ENCODE assay signal across 21 cellular contexts in the genomic region with DNA sequence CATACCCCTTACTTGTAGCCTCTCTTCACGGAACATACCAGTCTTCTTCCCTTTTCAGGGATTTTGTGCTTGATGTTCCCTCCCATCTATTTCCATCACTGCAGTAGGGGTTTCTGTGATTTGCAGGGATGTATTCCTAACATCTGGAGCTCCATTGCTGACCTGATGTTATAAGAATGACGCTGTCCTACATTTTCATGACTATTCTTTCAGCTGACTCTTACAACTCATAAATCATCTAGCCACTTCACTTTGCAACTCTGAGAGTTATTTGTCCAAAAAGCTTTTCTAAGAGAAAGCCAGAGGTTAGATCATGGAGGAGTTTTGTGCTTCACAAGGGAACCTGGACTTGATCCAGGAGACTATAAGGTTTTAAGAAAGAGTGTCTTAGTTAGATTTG.
"Had no signal": no experiment of that assay in that cellular context is flagged by ENCODE, and none has a peak within 500 bp of the region (broad histone marks: within the 10 kb centered on the region; RNA-seq: fewer than 3 reads in every experiment).

No MANE protein-coding gene starts in this region.

- H3K9me3 Mint-ChIP-seq: activated CD8-positive, alpha-beta T cell treated with anti-CD3 and anti-CD28 coated beads for 36 hours; activated naive CD8-positive, alpha-beta T cell treated with anti-CD3 and anti-CD28 coated beads, Interleukin-2, amount 10 ng/mL, durations not matched to agents 7 days and 5 days; T-cell had no signal

- ATAC-seq: activated CD4-positive, alpha-beta T cell treated with anti-CD3 and anti-CD28 coated beads for 36 hours; activated CD8-positive, alpha-beta T cell treated with anti-CD3 and anti-CD28 coated beads for 36 hours; Panc1; Right ventricle myocardium inferior; T-cell had no signal

- H3K36me3 ChIP-seq: adrenal gland had no signal

- H3K27me3 ChIP-seq: adrenal gland had no signal

- DNase-seq: activated CD4-positive, alpha-beta T cell treated with anti-CD3 and anti-CD28 coated beads for 36 hours; activated CD4-positive, CD25-positive, alpha-beta regulatory T cell; activated CD8-positive, alpha-beta memory T cell treated with anti-CD3 and anti-CD28 coated beads, Interleukin-2, amount 50 U/mL, for 4 hours; activated CD8-positive, alpha-beta T cell treated with anti-CD3 and anti-CD28 coated beads for 36 hours; activated naive CD4-positive, alpha-beta T cell treated with anti-CD3 and anti-CD28 coated beads, Interleukin-2, amount 50 U/mL, for 16 hours; activated naive CD8-positive, alpha-beta T cell treated with anti-CD3 and anti-CD28 coated beads, Interleukin-2, amount 10 ng/mL, durations not matched to agents 7 days and 5 days; adrenal gland; anterior cingulate cortex; KG1; NCI-H1048; NCI-H1930; NCI-H345; NCI-H510A; NCI-H526 treated with DMSO at 0.1 percent for 48 hours; NCI-H82; RPMI8226; T-cell had no signal

- H3K9me3 ChIP-seq: adrenal gland had no signal

- H3K27ac ChIP-seq: adrenal gland, SK-N-MC, VCaP had no signal

- H3K4me3 ChIP-seq: adrenal gland, SK-N-MC had no signal

- H3K4me1 ChIP-seq: adrenal gland had no signal

- H3K4me3 Mint-ChIP-seq: activated CD4-positive, alpha-beta T cell treated with anti-CD3 and anti-CD28 coated beads for 36 hours; activated CD8-positive, alpha-beta T cell treated with anti-CD3 and anti-CD28 coated beads for 36 hours; activated naive CD8-positive, alpha-beta T cell treated with anti-CD3 and anti-CD28 coated beads, Interleukin-2, amount 10 ng/mL, durations not matched to agents 7 days and 5 days; T-cell had no signal

- H3K36me3 Mint-ChIP-seq: activated naive CD8-positive, alpha-beta T cell treated with anti-CD3 and anti-CD28 coated beads, Interleukin-2, amount 10 ng/mL, durations not matched to agents 7 days and 5 days; T-cell had no signal

- H3K4me1 Mint-ChIP-seq: activated CD4-positive, alpha-beta T cell treated with anti-CD3 and anti-CD28 coated beads for 36 hours; activated naive CD8-positive, alpha-beta T cell treated with anti-CD3 and anti-CD28 coated beads, Interleukin-2, amount 10 ng/mL, durations not matched to agents 7 days and 5 days; T-cell had no signal

- H3K27ac Mint-ChIP-seq: activated CD4-positive, alpha-beta T cell treated with anti-CD3 and anti-CD28 coated beads for 36 hours; activated CD8-positive, alpha-beta T cell treated with anti-CD3 and anti-CD28 coated beads for 36 hours; activated naive CD8-positive, alpha-beta T cell treated with anti-CD3 and anti-CD28 coated beads, Interleukin-2, amount 10 ng/mL, durations not matched to agents 7 days and 5 days; T-cell had no signal
